In genomic region chr5:125595095-125595494, GRCh38 we compare ENCODE assay signal across 15 cellular contexts.
DNase-seq lines count a peak whose midpoint lies in the region; ATAC-seq and TF ChIP-seq lines count a peak whose summit lies in the region.
"Had no signal": no experiment of that assay in that cellular context is flagged by ENCODE, and none has a peak within 500 bp of the region (broad histone marks: within the 10 kb centered on the region; RNA-seq: fewer than 3 reads in every experiment).

No MANE protein-coding gene starts in this region.

- TF ChIP-seq CTCF in left ventricle myocardium inferior (IDR thresholded peaks at IDR 0.05; ENCODE audit: borderline replicate concordance) (no peak), spleen (IDR thresholded peaks at IDR 0.05 in 8 of 11, conservative IDR thresholded peaks at IDR 0.05 in 3 of 11) (no peak), Caco-2 (IDR thresholded peaks at IDR 0.05; ENCODE audit: insufficient read depth in 1 of 2, low read depth in 1 of 2, low read length in 1 of 2, severe bottlenecking in 1 of 2, unreplicated experiment in 1 of 2) (no peak), omental fat pad (IDR thresholded peaks at IDR 0.05) (no peak)

- WGBS in spleen, 5 donors = 59 to 87% (median 71%) methylated on average over 6 of the region's 6 CpGs

- H3K27me3 Mint-ChIP-seq in Caco-2 (ENCODE audit: insufficient read depth, unreplicated experiment) = no peaks in the 10 kb centered on the region
- H3K27me3 Mint-ChIP-seq in activated naive CD8-positive, alpha-beta T cell treated with anti-CD3 and anti-CD28 coated beads for 36 hours = no peaks in the 10 kb centered on the region
- H3K27me3 Mint-ChIP-seq: activated T-cell treated with anti-CD3 and anti-CD28 coated beads, Interleukin-2, amount 50 U/mL, for 24 hours had no signal

- POLR2A ChIA-PET in Caco-2 (lab: Charles Lee) = no interaction called here

- no peaks in the 10 kb centered on the region for H3K36me3 Mint-ChIP-seq in Caco-2 (ENCODE audit: insufficient read depth, unreplicated experiment)
- no peaks in the 10 kb centered on the region for H3K36me3 Mint-ChIP-seq in activated naive CD8-positive, alpha-beta T cell treated with anti-CD3 and anti-CD28 coated beads for 36 hours

- H3K27me3 ChIP-seq in left ventricle myocardium inferior (ENCODE audit: low read depth) = no peaks in the 10 kb centered on the region
- no peaks in the 10 kb centered on the region for H3K27me3 ChIP-seq in spleen (replicated peaks in 1 of 7)
- H3K27me3 ChIP-seq in Caco-2 (replicated peaks; ENCODE audit: control insufficient read depth, insufficient read depth, low read length) = no peaks in the 10 kb centered on the region

- no peak overlapping the region for H3K4me3 Mint-ChIP-seq in Caco-2 (ENCODE audit: unreplicated experiment)
- no peak overlapping the region for H3K4me3 Mint-ChIP-seq in activated naive CD8-positive, alpha-beta T cell treated with anti-CD3 and anti-CD28 coated beads for 36 hours
- H3K4me3 Mint-ChIP-seq: activated T-cell treated with anti-CD3 and anti-CD28 coated beads, Interleukin-2, amount 50 U/mL, for 24 hours had no signal

- no peak overlapping the region for H3K4me3 ChIP-seq in left ventricle myocardium inferior
- no peak overlapping the region for H3K4me3 ChIP-seq in spleen
- H3K4me3 ChIP-seq in Caco-2 (ENCODE audit: low read depth, low read length) = no peak overlapping the region
- H3K4me3 ChIP-seq: psoas muscle had no signal

- ATAC-seq in Right ventricle myocardium inferior = peak; percentile 92
- no peak for ATAC-seq in omental fat pad (ENCODE audit: low FRiP score)
- ATAC-seq: activated CD4-positive, CD25-positive, alpha-beta regulatory T cell treated with anti-CD3 and anti-CD28 coated beads, Interleukin-2, amount 50 U/mL, for 24 hours had no signal

- H3K27ac Mint-ChIP-seq in Caco-2 (ENCODE audit: unreplicated experiment) = no peak overlapping the region
- H3K27ac Mint-ChIP-seq in activated naive CD8-positive, alpha-beta T cell treated with anti-CD3 and anti-CD28 coated beads for 36 hours = no peak overlapping the region
- H3K27ac Mint-ChIP-seq: activated T-cell treated with anti-CD3 and anti-CD28 coated beads, Interleukin-2, amount 50 U/mL, for 24 hours had no signal

- H3K9me3 ChIP-seq in left ventricle myocardium inferior (replicated peaks) = no peaks in the 10 kb centered on the region
- no peaks in the 10 kb centered on the region for H3K9me3 ChIP-seq in spleen
- no peaks in the 10 kb centered on the region for H3K9me3 ChIP-seq in Caco-2
- H3K9me3 ChIP-seq: psoas muscle had no signal

- CTCF ChIA-PET in Caco-2 (lab: Charles Lee) = no interaction called here

- no peak for TF ChIP-seq POLR2A in spleen (IDR thresholded peaks at IDR 0.05)

- DNase-seq in Right ventricle myocardium inferior (ENCODE audit: missing footprints) (peak; percentile 74), cardiac septum (ENCODE audit: low spot score) (no peak), left ventricle myocardium inferior (peak; percentile 76), nucleus accumbens (lab: John Stamatoyannopoulos, UW) (peak in 33 of 56 donors; percentile 2 to 62 (median 21)), spleen (no peak), Caco-2 (no peak), omental fat pad (ENCODE audit: low spot score) (no peak)
- DNase-seq in activated naive CD8-positive, alpha-beta T cell treated with anti-CD3 and anti-CD28 coated beads for 36 hours = no peak
- DNase-seq: activated T-cell treated with anti-CD3 and anti-CD28 coated beads, Interleukin-2, amount 50 U/mL, for 24 hours; effector CD8-positive, alpha-beta T cell; mammary epithelial cell; NCI-H446 had no signal

- peaks cover 12% of the 10 kb centered on the region for H3K4me1 ChIP-seq in left ventricle myocardium inferior
- no peaks in the 10 kb centered on the region for H3K4me1 ChIP-seq in spleen
- no peaks in the 10 kb centered on the region for H3K4me1 ChIP-seq in Caco-2
- H3K4me1 ChIP-seq: psoas muscle had no signal

- peak overlapping the region; percentile 45 for H3K27ac ChIP-seq in left ventricle myocardium inferior (replicated peaks)
- H3K27ac ChIP-seq in spleen = no peak overlapping the region
- H3K27ac ChIP-seq: 22Rv1, psoas muscle had no signal

- intact Hi-C loops in Right ventricle myocardium inferior (cut with DNase I) (no loop called here), cardiac septum (cut with DNase I) (loop anchor here (10.0 kb wide), 1 partner anchor 110 kb away; no protein-coding TSS in a partner anchor), left ventricle myocardium inferior (cut with micrococcal nuclease) (no loop called here), spleen (cut with DNase I; ENCODE audit: low total_unique reads) (no loop called here), Caco-2 (cut with micrococcal nuclease; ENCODE audit: unreplicated experiment) (no loop called here)

- no TSS peak for BruUV-seq in Caco-2 (replicated peaks; lab: Mats Ljungman, UMichigan)

- no peaks in the 10 kb centered on the region for H3K9me3 Mint-ChIP-seq in Caco-2 (ENCODE audit: unreplicated experiment)
- peaks cover 1% of the 10 kb centered on the region for H3K9me3 Mint-ChIP-seq in activated naive CD8-positive, alpha-beta T cell treated with anti-CD3 and anti-CD28 coated beads for 36 hours

- H3K36me3 ChIP-seq in left ventricle myocardium inferior (no peaks in the 10 kb centered on the region), spleen (no peaks in the 10 kb centered on the region), Caco-2 (ENCODE audit: control insufficient read depth, insufficient read depth, low read length) (no peaks in the 10 kb centered on the region)

- peaks cover 10% of the 10 kb centered on the region for H3K4me1 Mint-ChIP-seq in Caco-2 (ENCODE audit: low read depth, unreplicated experiment)
- H3K4me1 Mint-ChIP-seq in activated naive CD8-positive, alpha-beta T cell treated with anti-CD3 and anti-CD28 coated beads for 36 hours = no peaks in the 10 kb centered on the region

Comparison
In these comparisons a context has a peak if more than half of its experiments do, and no peak if none do; other contexts are left out.
1. DNase-seq: peak in Right ventricle myocardium inferior (single experiment), left ventricle myocardium inferior (single experiment) and nucleus accumbens (33 of 56); none in cardiac septum (single experiment), spleen (single experiment), Caco-2 (0 of 2), omental fat pad (single experiment) and activated naive CD8-positive, alpha-beta T cell treated with anti-CD3 and anti-CD28 coated beads for 36 hours (single experiment).